Comparison of ENCODE assay signal across 14 cellular contexts in genomic region chr6:150079604-150080003, GRCh38. TPM values are rescaled to one million over a fixed set of nuclear protein-coding genes. Genes with fewer than 3 reads are reported as not detected.
DNase-seq lines count a peak whose midpoint lies in the region; ATAC-seq and TF ChIP-seq lines count a peak whose summit lies in the region.
"Had no signal": no experiment of that assay in that cellular context is flagged by ENCODE, and none has a peak within 500 bp of the region (broad histone marks: within the 10 kb centered on the region; RNA-seq: fewer than 3 reads in every experiment).

No MANE protein-coding gene starts in this region.

- no peaks in the 10 kb centered on the region for H3K9me3 Mint-ChIP-seq in activated CD4-positive, alpha-beta T cell treated with anti-CD3 and anti-CD28 coated beads, Interleukin-2, amount 10 ng/mL, durations not matched to agents 7 days and 5 days
- H3K9me3 Mint-ChIP-seq in activated naive CD8-positive, alpha-beta T cell treated with anti-CD3 and anti-CD28 coated beads, Interleukin-2, amount 50 U/mL, for 24 hours, result no peaks in the 10 kb centered on the region
- H3K9me3 Mint-ChIP-seq in neural progenitor cell, result peaks cover 4% of the 10 kb centered on the region

- no peak for TF ChIP-seq CTCF in neural progenitor cell (IDR thresholded peaks at IDR 0.05)

- peaks cover 33% of the 10 kb centered on the region for H3K27me3 Mint-ChIP-seq in activated CD4-positive, alpha-beta T cell treated with anti-CD3 and anti-CD28 coated beads, Interleukin-2, amount 10 ng/mL, durations not matched to agents 7 days and 5 days
- H3K27me3 Mint-ChIP-seq in activated naive CD8-positive, alpha-beta T cell treated with anti-CD3 and anti-CD28 coated beads, Interleukin-2, amount 50 U/mL, for 24 hours, result peaks cover 31% of the 10 kb centered on the region
- peaks cover 7% of the 10 kb centered on the region for H3K27me3 Mint-ChIP-seq in neural progenitor cell (ENCODE audit: insufficient read depth, low read depth)

- H3K4me1 ChIP-seq in neural progenitor cell, result no peaks in the 10 kb centered on the region

- H4K20me1 ChIP-seq in neural progenitor cell (ENCODE audit: low read depth), result no peaks in the 10 kb centered on the region

- H3K4me3 Mint-ChIP-seq in activated CD4-positive, alpha-beta T cell treated with anti-CD3 and anti-CD28 coated beads, Interleukin-2, amount 10 ng/mL, durations not matched to agents 7 days and 5 days, result peak overlapping the region; percentile 11
- H3K4me3 Mint-ChIP-seq in activated naive CD8-positive, alpha-beta T cell treated with anti-CD3 and anti-CD28 coated beads, Interleukin-2, amount 50 U/mL, for 24 hours, result no peak overlapping the region
- no peak overlapping the region for H3K4me3 Mint-ChIP-seq in neural progenitor cell
- H3K4me3 Mint-ChIP-seq: B cell had no signal

- peak; percentile 34 for ATAC-seq in activated naive CD8-positive, alpha-beta T cell treated with anti-CD3 and anti-CD28 coated beads, Interleukin-2, amount 50 U/mL, for 24 hours
- no peak for ATAC-seq in GM21737 (IDR thresholded peaks at IDR 0.05; ENCODE audit: unreplicated experiment)

- peak overlapping the region; percentile 73 for H2AFZ ChIP-seq in neural progenitor cell (replicated peaks)

- no peaks in the 10 kb centered on the region for H3K36me3 ChIP-seq in neural progenitor cell
- H3K36me3 ChIP-seq: thyroid gland had no signal

- H3K27me3 ChIP-seq in neural progenitor cell, result no peaks in the 10 kb centered on the region
- H3K27me3 ChIP-seq: thyroid gland had no signal

- H3K9ac ChIP-seq in neural progenitor cell, result no peak overlapping the region

- no peaks in the 10 kb centered on the region for H3K36me3 Mint-ChIP-seq in activated CD4-positive, alpha-beta T cell treated with anti-CD3 and anti-CD28 coated beads, Interleukin-2, amount 10 ng/mL, durations not matched to agents 7 days and 5 days (ENCODE audit: low read depth)
- H3K36me3 Mint-ChIP-seq in activated naive CD8-positive, alpha-beta T cell treated with anti-CD3 and anti-CD28 coated beads, Interleukin-2, amount 50 U/mL, for 24 hours (ENCODE audit: low read depth), result no peaks in the 10 kb centered on the region
- no peaks in the 10 kb centered on the region for H3K36me3 Mint-ChIP-seq in neural progenitor cell

- no peaks in the 10 kb centered on the region for H3K79me2 ChIP-seq in neural progenitor cell (ENCODE audit: low read depth)

- CTCF ChIA-PET in activated CD4-positive, alpha-beta T cell treated with anti-CD3 and anti-CD28 coated beads, Interleukin-2, amount 10 ng/mL, durations not matched to agents 7 days and 5 days (lab: Charles Lee), result interaction anchor here (0.7 to 1.8 kb wide), 7 partner anchors 9 to 935 kb away, joined by 3 to 10 read pairs (median 4); partner anchors contain the start of gene ULBP3

- no peak overlapping the region for H3K4me3 ChIP-seq in neural progenitor cell
- H3K4me3 ChIP-seq: thyroid gland had no signal

- H3K27ac ChIP-seq in neural progenitor cell, result no peak overlapping the region
- H3K27ac ChIP-seq: thyroid gland had no signal

- H3F3A ChIP-seq in neural progenitor cell (ENCODE audit: low read depth), result no peaks in the 10 kb centered on the region

- H3K4me1 Mint-ChIP-seq in activated CD4-positive, alpha-beta T cell treated with anti-CD3 and anti-CD28 coated beads, Interleukin-2, amount 10 ng/mL, durations not matched to agents 7 days and 5 days, result peaks cover 32% of the 10 kb centered on the region
- H3K4me1 Mint-ChIP-seq in activated naive CD8-positive, alpha-beta T cell treated with anti-CD3 and anti-CD28 coated beads, Interleukin-2, amount 50 U/mL, for 24 hours, result peaks cover 14% of the 10 kb centered on the region
- peaks cover 19% of the 10 kb centered on the region for H3K4me1 Mint-ChIP-seq in neural progenitor cell

- POLR2A ChIA-PET in activated CD4-positive, alpha-beta T cell treated with anti-CD3 and anti-CD28 coated beads, Interleukin-2, amount 10 ng/mL, durations not matched to agents 7 days and 5 days (lab: Charles Lee), result interaction anchor here (0.6 kb wide), 1 partner anchor 1810 kb away, joined by 3 read pairs; no protein-coding TSS in a partner anchor

- H3K9me3 ChIP-seq in neural progenitor cell (ENCODE audit: low read depth), result no peaks in the 10 kb centered on the region
- H3K9me3 ChIP-seq: thyroid gland had no signal

- DNase-seq in activated CD4-positive, alpha-beta T cell treated with anti-CD3 and anti-CD28 coated beads, Interleukin-2, amount 10 ng/mL, durations not matched to agents 7 days and 5 days, result peak; percentile 49
- DNase-seq in activated CD4-positive, alpha-beta T cell treated with anti-CD3 and anti-CD28 coated beads for 48 hours, result no peak
- DNase-seq in NCI-H69 (lab: John Stamatoyannopoulos, UW), result peak; percentile 69
- DNase-seq in activated naive CD8-positive, alpha-beta T cell treated with anti-CD3 and anti-CD28 coated beads, Interleukin-2, amount 50 U/mL, for 24 hours, result peak; percentile 10
- DNase-seq in neural progenitor cell (ENCODE audit: low spot score), result peak; percentile 23
- no peak for DNase-seq in epidermal melanocyte (ENCODE audit: insufficient read length, low spot score)
- no peak for DNase-seq in stimulated activated CD4-positive, alpha-beta T cell treated with anti-CD3 and anti-CD28 coated beads, Interleukin-2, amount 100 ng/mL, for 24 hours
- DNase-seq: thyroid gland had no signal

- peak overlapping the region; percentile 1 for H3K27ac Mint-ChIP-seq in activated CD4-positive, alpha-beta T cell treated with anti-CD3 and anti-CD28 coated beads, Interleukin-2, amount 10 ng/mL, durations not matched to agents 7 days and 5 days
- no peak overlapping the region for H3K27ac Mint-ChIP-seq in activated naive CD8-positive, alpha-beta T cell treated with anti-CD3 and anti-CD28 coated beads, Interleukin-2, amount 50 U/mL, for 24 hours
- H3K27ac Mint-ChIP-seq in neural progenitor cell, result peak overlapping the region; percentile 29
- H3K27ac Mint-ChIP-seq: B cell, progenitor cell of endocrine pancreas had no signal

- no peak overlapping the region for H3K4me2 ChIP-seq in neural progenitor cell

RNA-seq across cellular contexts. Expression of gene ULBP3, which starts 10.7 kb away (rescaled TPM):
- 1 to 10 TPM; 1.0 to 1.1 TPM for total RNA-seq in activated CD4-positive, alpha-beta T cell treated with anti-CD3 and anti-CD28 coated beads, Interleukin-2, amount 10 ng/mL, durations not matched to agents 7 days and 5 days
- 3.9 and 7.1 TPM in 2 replicates for total RNA-seq in neural progenitor cell (ENCODE audit: low replicate concordance)

RNA-seq across cellular contexts. Expression of gene RAET1L, which starts 54.3 kb away (rescaled TPM):
- total RNA-seq in activated CD4-positive, alpha-beta T cell treated with anti-CD3 and anti-CD28 coated beads, Interleukin-2, amount 10 ng/mL, durations not matched to agents 7 days and 5 days, result not detected
- not detected in 2 replicates for total RNA-seq in neural progenitor cell (ENCODE audit: low replicate concordance)
- total RNA-seq: B cell, dermis microvascular lymphatic vessel endothelial cell, glomerular endothelial cell, lung microvascular endothelial cell, progenitor cell of endocrine pancreas, thyroid gland had no signal

Comparison
In these comparisons a context has a peak if more than half of its experiments do, and no peak if none do; other contexts are left out.
1. DNase-seq: peak in activated CD4-positive, alpha-beta T cell treated with anti-CD3 and anti-CD28 coated beads, Interleukin-2, amount 10 ng/mL, durations not matched to agents 7 days and 5 days (single experiment), NCI-H69 (single experiment), activated naive CD8-positive, alpha-beta T cell treated with anti-CD3 and anti-CD28 coated beads, Interleukin-2, amount 50 U/mL, for 24 hours (single experiment) and neural progenitor cell (single experiment); none in activated CD4-positive, alpha-beta T cell treated with anti-CD3 and anti-CD28 coated beads for 48 hours (single experiment), epidermal melanocyte (single experiment) and stimulated activated CD4-positive, alpha-beta T cell treated with anti-CD3 and anti-CD28 coated beads, Interleukin-2, amount 100 ng/mL, for 24 hours (0 of 2).